ENCODE assay signal across 1 cellular context in genomic region chr4:9155101-9155886, GRCh38.
TF ChIP-seq lines count a peak whose summit lies in the region.

No MANE protein-coding gene starts in this region.

TF ChIP-seq in HCT116, 20 proteins besides CTCF, POLR2A, EP300 and RAD21 (continued from another document):
- TF ChIP-seq MAX (IDR thresholded peaks at IDR 0.05), result peak; percentile 21; the same call in 1 of the 2 replicates
TF ChIP-seq in HCT116: peak in this region for 3; not testable (repeated sequence) for 17.
